In the genomic region with DNA sequence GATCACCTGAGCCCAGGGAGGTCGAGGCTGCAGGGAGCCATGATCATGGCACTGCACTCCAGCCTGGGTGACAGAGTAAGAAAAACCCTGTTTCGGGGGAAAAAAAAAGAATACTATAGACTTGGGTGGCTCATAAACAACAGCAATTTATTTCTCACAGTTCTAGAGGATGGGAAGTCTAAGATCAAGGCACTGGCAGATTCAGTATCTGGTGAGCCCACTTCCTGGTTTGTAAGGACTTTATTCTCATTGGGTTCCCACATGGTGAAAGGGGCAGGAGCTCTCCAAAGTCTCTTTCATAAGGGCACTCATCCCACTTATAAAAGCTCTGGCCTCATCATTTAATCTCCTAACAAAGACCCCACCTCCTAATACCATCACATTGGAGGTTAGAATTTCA, we compare ENCODE assay signal across 11 cellular contexts.
"Had no signal": no experiment of that assay in that cellular context is flagged by ENCODE, and none has a peak within 500 bp of the region (broad histone marks: within the 10 kb centered on the region; RNA-seq: fewer than 3 reads in every experiment).

No MANE protein-coding gene starts in this region.

- H3K27me3 Mint-ChIP-seq: activated T-cell treated with anti-CD3 and anti-CD28 coated beads, Interleukin-2, amount 50 U/mL, for 24 hours had no signal

- H3K4me1 ChIP-seq: left lung had no signal

- H3K4me3 Mint-ChIP-seq: activated T-cell treated with anti-CD3 and anti-CD28 coated beads, Interleukin-2, amount 50 U/mL, for 24 hours; T-helper 2 cell treated with Interferon-gamma antibody and Interleukin-4, amounts not matched to agents 5 μg/mL and 100 μg/mL, for 36 hours had no signal

- ATAC-seq: left lung had no signal

- H3K27ac Mint-ChIP-seq: activated T-cell treated with anti-CD3 and anti-CD28 coated beads, Interleukin-2, amount 50 U/mL, for 24 hours; T-helper 2 cell treated with Interferon-gamma antibody and Interleukin-4, amounts not matched to agents 5 μg/mL and 100 μg/mL, for 36 hours had no signal

- DNase-seq: activated CD4-positive, alpha-beta T cell treated with anti-CD3 and anti-CD28 coated beads for 1 hour; activated effector memory CD4-positive, alpha-beta T cell treated with anti-CD3 and anti-CD28 coated beads, Interleukin-2, amount 50 U/mL, for 16 hours; activated T-cell treated with anti-CD3 and anti-CD28 coated beads, Interleukin-2, amount 50 U/mL, for 24 hours; esophagus squamous epithelium; islet precursor cell; left lung; stimulated activated CD4-positive, alpha-beta T cell treated with anti-CD3 and anti-CD28 coated beads, Interleukin-12 subunit alpha, Interleukin-12 subunit beta, amount 100 ng/mL, for 4 hours; stimulated activated naive CD4-positive, alpha-beta T cell treated with Interleukin-2 at 50 U/mL for 16 hours; trophoblast cell had no signal

- H3K27me3 ChIP-seq: cardiac muscle cell, esophagus squamous epithelium, left lung had no signal

- H3K4me3 ChIP-seq: cardiac muscle cell, esophagus squamous epithelium, left lung had no signal

- H3K9me3 Mint-ChIP-seq: activated T-cell treated with anti-CD3 and anti-CD28 coated beads, Interleukin-2, amount 50 U/mL, for 24 hours; T-helper 2 cell treated with Interferon-gamma antibody and Interleukin-4, amounts not matched to agents 5 μg/mL and 100 μg/mL, for 36 hours had no signal

- H3K27ac ChIP-seq: cardiac muscle cell, esophagus squamous epithelium, left lung had no signal

- H3K9me3 ChIP-seq: esophagus squamous epithelium, left lung had no signal
